In the genomic region with DNA sequence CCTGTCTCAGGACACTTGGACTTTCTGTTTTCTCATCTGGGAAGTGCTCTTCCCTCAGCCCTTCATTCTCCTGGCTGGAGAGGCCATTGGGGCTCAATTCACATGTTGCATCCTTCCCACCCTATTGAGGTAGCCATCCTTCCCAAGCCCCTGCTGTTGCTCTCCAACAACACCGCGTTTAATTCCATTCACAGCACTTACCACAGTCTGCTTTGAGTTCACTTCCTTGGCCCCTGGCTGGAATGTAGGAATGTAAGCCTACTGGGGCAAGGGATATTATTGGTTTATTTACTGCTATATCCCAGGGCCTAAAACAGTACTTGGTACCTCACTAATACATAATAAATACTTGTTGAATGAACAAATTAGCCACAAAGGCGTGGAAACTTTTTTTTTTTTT, we compare ENCODE assay signal across 2 cellular contexts.
TF ChIP-seq lines count a peak whose summit lies in the region.

No MANE protein-coding gene starts in this region.

TF ChIP-seq in GM23338, 12 proteins besides CTCF, POLR2A, EP300 and RAD21:
- TF ChIP-seq ZNF114 (CRISPR knock-in tag; IDR thresholded peaks at IDR 0.05) (no peak), EZH2phosphoT487 (IDR thresholded peaks at IDR 0.05; ENCODE audit: unreplicated experiment) (no peak), STAT1 (IDR thresholded peaks at IDR 0.05; ENCODE audit: unreplicated experiment) (no peak), REST (IDR thresholded peaks at IDR 0.05; ENCODE audit: unreplicated experiment) (no peak), ZNF462 (CRISPR knock-in tag; IDR thresholded peaks at IDR 0.05) (no peak), ZNF331 (CRISPR knock-in tag; IDR thresholded peaks at IDR 0.05; ENCODE audit: low read depth) (no peak), EZH2 (IDR thresholded peaks at IDR 0.05; ENCODE audit: low read depth, unreplicated experiment) (no peak)
- TF ChIP-seq, protein P1, sequence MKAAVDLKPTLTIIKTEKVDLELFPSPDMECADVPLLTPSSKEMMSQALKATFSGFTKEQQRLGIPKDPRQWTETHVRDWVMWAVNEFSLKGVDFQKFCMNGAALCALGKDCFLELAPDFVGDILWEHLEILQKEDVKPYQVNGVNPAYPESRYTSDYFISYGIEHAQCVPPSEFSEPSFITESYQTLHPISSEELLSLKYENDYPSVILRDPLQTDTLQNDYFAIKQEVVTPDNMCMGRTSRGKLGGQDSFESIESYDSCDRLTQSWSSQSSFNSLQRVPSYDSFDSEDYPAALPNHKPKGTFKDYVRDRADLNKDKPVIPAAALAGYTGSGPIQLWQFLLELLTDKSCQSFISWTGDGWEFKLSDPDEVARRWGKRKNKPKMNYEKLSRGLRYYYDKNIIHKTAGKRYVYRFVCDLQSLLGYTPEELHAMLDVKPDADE (IDR thresholded peaks at IDR 0.05): no peak

TF ChIP-seq in H1, 55 proteins besides CTCF, POLR2A, EP300 and RAD21:
- TF ChIP-seq SAP30 (IDR thresholded peaks at IDR 0.05; ENCODE audit: insufficient read depth, insufficient replicate concordance, low read length) (no peak), GTF2F1 (IDR thresholded peaks at IDR 0.05; ENCODE audit: borderline replicate concordance, low read depth, low read length) (no peak), CBX8 (IDR thresholded peaks at IDR 0.05; ENCODE audit: borderline replicate concordance, low read depth, low read length) (no peak), JUN (IDR thresholded peaks at IDR 0.05; ENCODE audit: low read depth, low read length) (no peak), SP2 (IDR thresholded peaks at IDR 0.05; ENCODE audit: low read length) (no peak), KDM4A (IDR thresholded peaks at IDR 0.05; ENCODE audit: low read depth, low read length, severe bottlenecking) (no peak), EZH2 (IDR thresholded peaks at IDR 0.05; ENCODE audit: low read depth, low read length, severe bottlenecking) (no peak), TAF1 (IDR thresholded peaks at IDR 0.05; ENCODE audit: low read depth, low read length) (no peak), HDAC2 (IDR thresholded peaks at IDR 0.05; ENCODE audit: borderline replicate concordance in 1 of 2, low read depth in 2 of 2, low read length in 2 of 2) (no peak), BCL11A (IDR thresholded peaks at IDR 0.05; ENCODE audit: low read depth in 2 of 2, low read length in 2 of 2) (no peak), CHD2 (IDR thresholded peaks at IDR 0.05; ENCODE audit: low read length) (no peak), TEAD4 (IDR thresholded peaks at IDR 0.05; ENCODE audit: low read depth, low read length) (no peak), ATF2 (IDR thresholded peaks at IDR 0.05; ENCODE audit: low read length) (no peak)
TF ChIP-seq in H1: peak in this region for 0.
